In genomic region chr1:65792671-65793358, GRCh38 we compare ENCODE assay signal across 8 cellular contexts.
DNase-seq lines count a peak whose midpoint lies in the region; ATAC-seq and TF ChIP-seq lines count a peak whose summit lies in the region.

Gene PDE4B (plus strand): TSS chr1:65792895.

- ATAC-seq in GM18519 (IDR thresholded peaks at IDR 0.05; ENCODE audit: low FRiP score, unreplicated experiment) = no peak

- peak within 1 kb of the TSS; percentile 75 for H3K9ac ChIP-seq in NT2/D1 (ENCODE audit: insufficient read length, low read depth)

- H3K36me3 ChIP-seq in NT2/D1 (ENCODE audit: insufficient read depth, insufficient read length, low read length) (no peaks in the 10 kb centered on the region), neuron (ENCODE audit: insufficient read depth, low read length) (no peaks in the 10 kb centered on the region)

- H2AFZ ChIP-seq in neuron (ENCODE audit: low read depth, low read length) = peak within 1 kb of the TSS; percentile 98

- no peak for TF ChIP-seq CTCF in fibroblast of mammary gland (conservative IDR thresholded peaks at IDR 0.05; ENCODE audit: control insufficient read depth, insufficient read depth, low read depth, low read length)

- H3K4me3 ChIP-seq in NT2/D1 (ENCODE audit: insufficient read length, low read depth) (peak within 1 kb of the TSS; percentile 67), fibroblast of mammary gland (ENCODE audit: control insufficient read depth, low read depth, low read length) (peak within 1 kb of the TSS; percentile 49), neuron (ENCODE audit: low read length) (peak within 1 kb of the TSS; percentile 45)

- H3K4me1 ChIP-seq in NT2/D1 (ENCODE audit: insufficient read depth, insufficient read length) = no peaks in the 10 kb centered on the region
- peaks cover 10% of the 10 kb centered on the region for H3K4me1 ChIP-seq in neuron (ENCODE audit: insufficient read depth, low read length)

- peaks cover 9% of the 10 kb centered on the region; the same call in 1 of the 2 replicates for H3K9me3 ChIP-seq in NT2/D1 (ENCODE audit: insufficient read depth, low read length)
- H3K9me3 ChIP-seq in neuron (ENCODE audit: low read length) = no peaks in the 10 kb centered on the region

- H3K27me3 ChIP-seq in NT2/D1 (ENCODE audit: insufficient read depth, insufficient read length) (peaks cover 68% of the 10 kb centered on the region), neuron (ENCODE audit: insufficient read depth, low read length) (peaks cover 46% of the 10 kb centered on the region)

- DNase-seq in NCI-H2227 (lab: John Stamatoyannopoulos, UW; ENCODE audit: unreplicated experiment) (peak; percentile 31), NCI-H2227 treated with DMSO at 0.1 percent for 48 hours (lab: John Stamatoyannopoulos, UW) (no peak), NT2/D1 (ENCODE audit: low read depth, low spot score) (peak; percentile 32), fibroblast of mammary gland (ENCODE audit: low read depth) (peak; percentile 21), 8988T (no peak), midbrain (lab: John Stamatoyannopoulos, UW) (no peak)

Comparison
In these comparisons a context has a peak if more than half of its experiments do, and no peak if none do; other contexts are left out.
1. DNase-seq: peak in NCI-H2227 (single experiment), NT2/D1 (single experiment) and fibroblast of mammary gland (single experiment); none in NCI-H2227 treated with DMSO at 0.1 percent for 48 hours (single experiment), 8988T (single experiment) and midbrain (single experiment).
2. Peak in every context shown above with its lines, with median percentiles within 50 percentile points of each other: H3K4me3 ChIP-seq.